ENCODE assay signal across 15 cellular contexts in the genomic region with DNA sequence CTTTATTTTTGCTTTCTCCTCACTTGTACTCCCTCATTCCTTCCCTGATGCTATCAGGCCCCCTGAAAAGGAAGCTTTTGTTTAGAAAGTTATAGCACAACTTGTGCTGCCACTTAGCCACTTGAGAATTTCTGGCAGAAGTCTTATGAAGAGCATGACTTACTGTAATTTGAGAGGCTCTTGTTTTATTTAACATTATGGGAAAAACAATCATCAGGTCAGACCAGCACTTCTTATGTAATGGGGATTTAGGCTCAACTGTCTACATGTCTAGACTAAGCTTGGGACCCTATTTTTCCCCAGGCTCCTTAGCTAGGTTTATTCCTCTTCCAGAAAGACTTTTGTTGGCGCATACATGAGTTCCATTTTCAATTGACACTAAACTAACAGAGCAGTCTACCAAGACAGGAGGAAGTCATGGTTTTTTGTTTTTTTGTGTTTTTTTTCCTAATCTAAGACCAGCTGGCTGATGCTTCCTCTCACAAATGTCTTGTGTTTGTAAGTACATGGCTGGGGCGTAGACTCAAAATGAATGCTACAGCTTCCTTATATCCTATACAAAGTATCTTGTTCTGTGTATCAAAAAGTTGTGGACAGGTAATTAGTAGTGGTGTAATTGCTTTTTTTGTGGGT. TPM values are rescaled to one million over a fixed set of nuclear protein-coding genes. Genes with fewer than 3 reads are reported as not detected.
DNase-seq lines count a peak whose midpoint lies in the region; ATAC-seq and TF ChIP-seq lines count a peak whose summit lies in the region.
"Had no signal": no experiment of that assay in that cellular context is flagged by ENCODE, and none has a peak within 500 bp of the region (broad histone marks: within the 10 kb centered on the region; RNA-seq: fewer than 3 reads in every experiment).

No MANE protein-coding gene starts in this region.

- no peak overlapping the region for H3K4me3 Mint-ChIP-seq in CD4-positive, alpha-beta T cell
- H3K4me3 Mint-ChIP-seq: memory B cell had no signal

- H3K27ac ChIP-seq in PC-3 (ENCODE audit: low read length) (no peak overlapping the region), colonic mucosa (no peak overlapping the region), right lobe of liver (no peak overlapping the region)
- H3K27ac ChIP-seq in CD4-positive, alpha-beta T cell (ENCODE audit: low read depth, low read length), result no peak overlapping the region
- H3K27ac ChIP-seq: cardiac muscle cell had no signal

- TF ChIP-seq CTCF in PC-3 (conservative IDR thresholded peaks at IDR 0.05; ENCODE audit: low read depth, low read length) (no peak), colonic mucosa (IDR thresholded peaks at IDR 0.05) (no peak), right lobe of liver (IDR thresholded peaks at IDR 0.05) (no peak)
- no peak for TF ChIP-seq CTCF in CD4-positive, alpha-beta T cell (IDR thresholded peaks at IDR 0.05)

- H3K9me3 ChIP-seq in PC-3 (ENCODE audit: low read length) (peaks cover 42% of the 10 kb centered on the region), colonic mucosa (no peaks in the 10 kb centered on the region), right lobe of liver (no peaks in the 10 kb centered on the region)
- H3K9me3 ChIP-seq in CD4-positive, alpha-beta T cell (ENCODE audit: control insufficient read depth, low read length), result peaks cover 33% of the 10 kb centered on the region

- 69% methylated on average over 2 of the region's 2 CpGs for WGBS in right lobe of liver (ENCODE audit: insufficient coverage, low coverage, low lambda C conversion rate, missing lambda C conversion rate)

- H3K4me3 ChIP-seq in PC-3 (ENCODE audit: low read length) (no peak overlapping the region), skeletal muscle cell (ENCODE audit: low read depth, low read length) (no peak overlapping the region), colonic mucosa (no peak overlapping the region), right lobe of liver (no peak overlapping the region)
- H3K4me3 ChIP-seq: cardiac muscle cell had no signal

- no peak overlapping the region for H3K27ac Mint-ChIP-seq in CD4-positive, alpha-beta T cell
- H3K27ac Mint-ChIP-seq: activated naive CD4-positive, alpha-beta T cell treated with anti-CD3 and anti-CD28 coated beads, Interleukin-2, amount 50 U/mL, for 72 hours; memory B cell had no signal

- CTCF ChIA-PET in PC-3 (lab: Charles Lee), result no interaction called here
- CTCF ChIA-PET in CD4-positive, alpha-beta T cell (lab: Charles Lee), result no interaction called here

- H3F3A ChIP-seq in PC-3 (ENCODE audit: low read length, unreplicated experiment), result no peaks in the 10 kb centered on the region

- H3K27me3 ChIP-seq in PC-3 (ENCODE audit: low read length), result no peaks in the 10 kb centered on the region
- H3K27me3 ChIP-seq in colonic mucosa, result no peaks in the 10 kb centered on the region
- H3K27me3 ChIP-seq in CD4-positive, alpha-beta T cell (ENCODE audit: control insufficient read depth, insufficient read depth, low read length), result no peaks in the 10 kb centered on the region
- no peaks in the 10 kb centered on the region for H3K27me3 ChIP-seq in right lobe of liver
- H3K27me3 ChIP-seq: cardiac muscle cell had no signal

- H3K36me3 ChIP-seq in PC-3 (ENCODE audit: low read depth, low read length) (peaks cover 2% of the 10 kb centered on the region; the same call in 1 of the 2 replicates), colonic mucosa (no peaks in the 10 kb centered on the region), right lobe of liver (no peaks in the 10 kb centered on the region)
- H3K36me3 ChIP-seq: cardiac muscle cell had no signal

- no TSS peak for BruUV-seq in PC-3 (replicated peaks; lab: Mats Ljungman, UMichigan)

- POLR2A ChIA-PET in PC-3 (lab: Charles Lee; ENCODE audit: unreplicated experiment), result no interaction called here
- POLR2A ChIA-PET in CD4-positive, alpha-beta T cell (lab: Charles Lee), result no interaction called here

- no peak overlapping the region for H3K4me2 ChIP-seq in PC-3 (ENCODE audit: low read length)

- intact Hi-C loops in PC-3 (cut with micrococcal nuclease) (no loop called here), colonic mucosa (cut with DNase I) (no loop called here), right lobe of liver (cut with DNase I) (no loop called here)
- intact Hi-C loops in CD4-positive, alpha-beta T cell (cut with DNase I, micrococcal nuclease), result no loop called here

- H3K9ac ChIP-seq in PC-3 (ENCODE audit: low read length) (no peak overlapping the region), colonic mucosa (ENCODE audit: low read depth in 2 of 2, low read length in 2 of 2) (no peak overlapping the region)

- TF ChIP-seq POLR2A in right lobe of liver (IDR thresholded peaks at IDR 0.05), result no peak

- H3K79me2 ChIP-seq in PC-3 (ENCODE audit: low read length), result no peaks in the 10 kb centered on the region

- H3K9me2 ChIP-seq in PC-3 (replicated peaks; ENCODE audit: low read length), result no peaks in the 10 kb centered on the region

- ATAC-seq in PC-3 (0 out of 2 replicates have a peak, but pooled peaks have one; percentile 29), right lobe of liver (no peak)
- ATAC-seq in CD4-positive, alpha-beta T cell (ENCODE audit: poor library complexity), result no peak
- ATAC-seq: activated naive CD4-positive, alpha-beta T cell treated with anti-CD3 and anti-CD28 coated beads, Interleukin-2, amount 50 U/mL, for 72 hours; HCT116 had no signal

- peaks cover 7% of the 10 kb centered on the region for H3K4me1 Mint-ChIP-seq in CD4-positive, alpha-beta T cell (ENCODE audit: low read depth)
- H3K4me1 Mint-ChIP-seq: memory B cell had no signal

- H3K36me3 Mint-ChIP-seq in CD4-positive, alpha-beta T cell (ENCODE audit: low read depth), result peaks cover 19% of the 10 kb centered on the region

- no peaks in the 10 kb centered on the region for H4K20me1 ChIP-seq in PC-3 (ENCODE audit: low read length)

- no peaks in the 10 kb centered on the region for H3K4me1 ChIP-seq in PC-3 (ENCODE audit: insufficient read depth, low read length)
- H3K4me1 ChIP-seq in colonic mucosa, result no peaks in the 10 kb centered on the region
- H3K4me1 ChIP-seq in right lobe of liver, result no peaks in the 10 kb centered on the region

- H2AFZ ChIP-seq in PC-3 (ENCODE audit: low read length), result no peak overlapping the region

- H3K27me3 Mint-ChIP-seq in CD4-positive, alpha-beta T cell, result no peaks in the 10 kb centered on the region
- H3K27me3 Mint-ChIP-seq: memory B cell had no signal

- DNase-seq in DMS79 treated with DMSO at 0.1 percent for 48 hours (lab: John Stamatoyannopoulos, UW) (peak; percentile 11), PC-3 (peak; percentile 35), fibroblast of gingiva (ENCODE audit: low read depth) (peak; percentile 54), skeletal muscle cell (ENCODE audit: low read depth) (peak; percentile 40), colonic mucosa (no peak), right lobe of liver (no peak)
- no peak for DNase-seq in stimulated activated CD4-positive, alpha-beta T cell treated with anti-CD3 and anti-CD28 coated beads, Interleukin-4, amount 100 ng/mL, for 1 hour
- no peak for DNase-seq in CD4-positive, alpha-beta T cell
- DNase-seq: activated CD4-positive, alpha-beta T cell treated with anti-CD3 and anti-CD28 coated beads, Interleukin-2, amount 50 U/mL, for 1 hour; glutamatergic neuron; NCI-H2107 had no signal

- peaks cover 27% of the 10 kb centered on the region for H3K9me3 Mint-ChIP-seq in CD4-positive, alpha-beta T cell

RNA-seq across cellular contexts. Expression of a gene that starts 31.5 kb away (rescaled TPM):
- 0.17 and 0.18 TPM in 2 replicates for total RNA-seq in PC-3 (2014; rRNA removed)
- 1 to 10 TPM in 1 of 2 donors, under 1 TPM in 1; 0.44 to 1.1 TPM for total RNA-seq in colonic mucosa
- under 1 TPM; 0.17 to 0.33 TPM for total RNA-seq in CD4-positive, alpha-beta T cell
- total RNA-seq in right lobe of liver, result under 1 TPM; 0.49 to 0.97 (median 0.55) TPM

Comparison
In these comparisons a context has a peak if more than half of its experiments do, and no peak if none do; other contexts are left out.
1. DNase-seq: peak in DMS79 treated with DMSO at 0.1 percent for 48 hours (single experiment), PC-3 (single experiment), fibroblast of gingiva (single experiment) and skeletal muscle cell (single experiment); none in colonic mucosa (single experiment), stimulated activated CD4-positive, alpha-beta T cell treated with anti-CD3 and anti-CD28 coated beads, Interleukin-4, amount 100 ng/mL, for 1 hour (single experiment), CD4-positive, alpha-beta T cell (0 of 10) and right lobe of liver (0 of 3).